Comparison of ENCODE assay signal across 21 cellular contexts in genomic region chr5:3186711-3187450, GRCh38.
A peak's percentile ranks its signal among the peaks of the same experiment; 100 is the strongest.
DNase-seq lines count a peak whose midpoint lies in the region; ATAC-seq lines count a peak whose summit lies in the region.
"Had no signal": no experiment of that assay in that cellular context is flagged by ENCODE, and none has a peak within 500 bp of the region (broad histone marks: within the 10 kb centered on the region; RNA-seq: fewer than 3 reads in every experiment).

No MANE protein-coding gene starts in this region.

- peaks cover 5% of the 10 kb centered on the region for H3K36me3 ChIP-seq in HAP-1 (replicated peaks)
- H3K36me3 ChIP-seq: BLaER1 had no signal

- in situ Hi-C loops in HAP-1 (cut with MboI; ENCODE audit: low sequenced_read_pairs) = no loop called here

- DNase-seq in HAP-1 (ENCODE audit: low spot score in 2 of 2) (peak; percentile 82 to 99), NCI-H1105 treated with DMSO at 0.1 percent for 48 hours (lab: John Stamatoyannopoulos, UW) (peak; percentile 82), NCI-H524 treated with DMSO at 0.1 percent for 48 hours (lab: John Stamatoyannopoulos, UW) (peak; percentile 92), globus pallidus (ENCODE audit: low spot score) (peak; percentile 20), NCI-H1694 treated with DMSO at 0.1 percent for 48 hours (lab: John Stamatoyannopoulos, UW) (no peak), activated gamma-delta T cell (lab: John Stamatoyannopoulos, UW) (no peak), HUDEP-2 (lab: John Stamatoyannopoulos, UW; ENCODE audit: unreplicated experiment in 76 of 76) (no peak)
- DNase-seq: CD4-positive, alpha-beta T cell; DMS79; EL; GDM1; Kasumi-1; NCI-H1694; NCI-H2081 treated with DMSO at 0.1 percent for 48 hours; NCI-H2227 treated with DMSO at 0.1 percent for 48 hours; SHP77 treated with DMSO at 0.1 percent for 48 hours; T-helper 1 cell had no signal

- no peak overlapping the region for H3K4me3 ChIP-seq in HAP-1
- H3K4me3 ChIP-seq: BLaER1, GM12878 had no signal

- no peak for ATAC-seq in GM18873 (IDR thresholded peaks at IDR 0.05; ENCODE audit: low FRiP score, unreplicated experiment)
- ATAC-seq: GM12878, HCT116 had no signal

- no peaks in the 10 kb centered on the region for H3K27me3 ChIP-seq in HAP-1 (ENCODE audit: low read depth)
- H3K27me3 ChIP-seq: BLaER1 had no signal

- no peaks in the 10 kb centered on the region for H3K9me3 ChIP-seq in HAP-1
- H3K9me3 ChIP-seq: BLaER1 had no signal

- H3K4me1 ChIP-seq in HAP-1 = peaks cover 48% of the 10 kb centered on the region
- H3K4me1 ChIP-seq: BLaER1 had no signal

Comparison
In these comparisons a context has a peak if more than half of its experiments do, and no peak if none do; other contexts are left out.
1. DNase-seq: peak in HAP-1 (2 of 2), NCI-H1105 treated with DMSO at 0.1 percent for 48 hours (single experiment), NCI-H524 treated with DMSO at 0.1 percent for 48 hours (single experiment) and globus pallidus (single experiment); none in NCI-H1694 treated with DMSO at 0.1 percent for 48 hours (single experiment), activated gamma-delta T cell (single experiment) and HUDEP-2 (0 of 76).